24 cellular contexts compared by ENCODE assay signal in genomic region chr1:21620011-21620410, GRCh38. TPM values are rescaled to one million over a fixed set of nuclear protein-coding genes. Genes with fewer than 3 reads are reported as not detected.
DNase-seq lines count a peak whose midpoint lies in the region; ATAC-seq and TF ChIP-seq lines count a peak whose summit lies in the region.
"Had no signal": no experiment of that assay in that cellular context is flagged by ENCODE, and none has a peak within 500 bp of the region (broad histone marks: within the 10 kb centered on the region; RNA-seq: fewer than 3 reads in every experiment).

No MANE protein-coding gene starts in this region.

- intact Hi-C loops in thyroid gland (cut with DNase I), result no loop called here

- TF ChIP-seq CTCF in GM23338 (conservative IDR thresholded peaks at IDR 0.05; ENCODE audit: low read depth in 2 of 2) (no peak), thyroid gland (IDR thresholded peaks at IDR 0.05) (no peak)

- DNase-seq in GM23338 (ENCODE audit: low spot score) (no peak), NCI-H1092 (lab: John Stamatoyannopoulos, UW) (peak; percentile 18), left kidney (ENCODE audit: low read depth, low spot score) (peak; percentile 37), thyroid gland (peak; percentile 56 to 64), occipital lobe (lab: John Stamatoyannopoulos, UW) (no peak), NCI-H187 treated with DMSO at 0.1 percent for 48 hours (lab: John Stamatoyannopoulos, UW) (no peak)
- DNase-seq: activated CD4-positive, alpha-beta T cell treated with anti-CD3 and anti-CD28 coated beads for 36 hours; activated CD8-positive, alpha-beta T cell treated with anti-CD3 and anti-CD28 coated beads, Interleukin-2, amount 10 ng/mL, durations not matched to agents 7 days and 5 days; CD4-positive, CD25-positive, alpha-beta regulatory T cell; dermis blood vessel endothelial cell; esophagus squamous epithelium; gastrocnemius medialis; KBM-7; left ventricle myocardium inferior; MM.1S; natural killer cell; NCI-H1436; stimulated activated CD4-positive, alpha-beta T cell treated with anti-CD3 and anti-CD28 coated beads, Interleukin-2, amount 100 ng/mL, for 24 hours; T-helper 2 cell had no signal

- 0 out of 2 replicates have a peak overlapping the region, but pooled peaks have one; percentile 72 for H3K4me2 ChIP-seq in GM23338
- H3K4me2 ChIP-seq: SK-N-SH had no signal

- no peak overlapping the region for H3K27ac Mint-ChIP-seq in GM23338
- H3K27ac Mint-ChIP-seq in stimulated activated memory B cell treated with anti-CD40 and anti-IgM and Interleukin-4, amounts not matched to agents 10 μg/mL and 1 μg/mL and 100 μg/mL, for 72 hours, result no peak overlapping the region
- H3K27ac Mint-ChIP-seq: activated CD4-positive, alpha-beta T cell treated with anti-CD3 and anti-CD28 coated beads for 36 hours; activated CD8-positive, alpha-beta T cell treated with anti-CD3 and anti-CD28 coated beads, Interleukin-2, amount 10 ng/mL, durations not matched to agents 7 days and 5 days; activated naive CD8-positive, alpha-beta T cell; activated T-helper 2 cell treated with anti-CD3 and anti-CD28 coated beads, Interferon-gamma antibody, Interleukin-2, Interleukin-4, amounts not matched to agents 10 μg/mL and 5 μg/mL and 100 μg/mL, durations not matched to agents 14 hours and 24 hours and 36 hours; natural killer cell had no signal

- H3K4me1 ChIP-seq in GM23338 (ENCODE audit: insufficient read depth), result peaks cover 16% of the 10 kb centered on the region
- H3K4me1 ChIP-seq in thyroid gland, result peaks cover 43 to 49% of the 10 kb centered on the region in 2 donors

- no peaks in the 10 kb centered on the region for H3K9me3 ChIP-seq in thyroid gland
- H3K9me3 ChIP-seq: esophagus squamous epithelium, gastrocnemius medialis, left ventricle myocardium inferior, ovary, SK-N-SH had no signal

- no peaks in the 10 kb centered on the region; the same call in 1 of the 2 replicates for H4K20me1 ChIP-seq in GM23338 (replicated peaks; ENCODE audit: insufficient read depth)

- H3K27me3 ChIP-seq in GM23338 (ENCODE audit: insufficient read depth) (peaks cover 11% of the 10 kb centered on the region), thyroid gland (no peaks in the 10 kb centered on the region)
- H3K27me3 ChIP-seq: ovary had no signal

- H3K4me3 ChIP-seq in GM23338 (no peak overlapping the region), thyroid gland (replicated peaks in 1 of 3) (peak overlapping the region; percentile 21 to 53 (median 45))
- H3K4me3 ChIP-seq: gastrocnemius medialis, left ventricle myocardium inferior, ovary had no signal

- no peaks in the 10 kb centered on the region for H3K79me2 ChIP-seq in GM23338 (replicated peaks; ENCODE audit: insufficient read depth)

- H3K36me3 ChIP-seq in GM23338 (ENCODE audit: insufficient read depth) (no peaks in the 10 kb centered on the region), thyroid gland (peaks cover 22 to 26% of the 10 kb centered on the region in 2 donors)
- H3K36me3 ChIP-seq: esophagus squamous epithelium, gastrocnemius medialis, left ventricle myocardium inferior, ovary had no signal

- no peak overlapping the region for H3K4me3 Mint-ChIP-seq in GM23338
- no peak overlapping the region for H3K4me3 Mint-ChIP-seq in stimulated activated memory B cell treated with anti-CD40 and anti-IgM and Interleukin-4, amounts not matched to agents 10 μg/mL and 1 μg/mL and 100 μg/mL, for 72 hours
- H3K4me3 Mint-ChIP-seq: activated CD4-positive, alpha-beta T cell treated with anti-CD3 and anti-CD28 coated beads for 36 hours; activated CD8-positive, alpha-beta T cell treated with anti-CD3 and anti-CD28 coated beads, Interleukin-2, amount 10 ng/mL, durations not matched to agents 7 days and 5 days; activated naive CD8-positive, alpha-beta T cell; CD4-positive, CD25-positive, alpha-beta regulatory T cell; natural killer cell had no signal

- no peaks in the 10 kb centered on the region for H3K9me2 ChIP-seq in GM23338 (ENCODE audit: insufficient read depth)
- H3K9me2 ChIP-seq: SK-N-SH had no signal

- H3F3A ChIP-seq in GM23338 (replicated peaks; ENCODE audit: low read depth), result peaks cover 4% of the 10 kb centered on the region; the same call in 1 of the 2 replicates

- H3K36me3 Mint-ChIP-seq in GM23338 (ENCODE audit: low read depth), result no peaks in the 10 kb centered on the region; the same call in 2 of the 3 replicates
- no peaks in the 10 kb centered on the region for H3K36me3 Mint-ChIP-seq in stimulated activated memory B cell treated with anti-CD40 and anti-IgM and Interleukin-4, amounts not matched to agents 10 μg/mL and 1 μg/mL and 100 μg/mL, for 72 hours
- H3K36me3 Mint-ChIP-seq: activated naive CD8-positive, alpha-beta T cell; CD4-positive, CD25-positive, alpha-beta regulatory T cell; natural killer cell had no signal

- H3K27ac ChIP-seq in GM23338 (ENCODE audit: low read depth), result no peak overlapping the region
- H3K27ac ChIP-seq in thyroid gland, result peak overlapping the region; percentile 77 to 94 (median 90)
- H3K27ac ChIP-seq: esophagus squamous epithelium, gastrocnemius medialis, left ventricle myocardium inferior, ovary had no signal

- no peaks in the 10 kb centered on the region; the same call in 2 of the 3 replicates for H3K9me3 Mint-ChIP-seq in GM23338
- no peaks in the 10 kb centered on the region for H3K9me3 Mint-ChIP-seq in stimulated activated memory B cell treated with anti-CD40 and anti-IgM and Interleukin-4, amounts not matched to agents 10 μg/mL and 1 μg/mL and 100 μg/mL, for 72 hours
- H3K9me3 Mint-ChIP-seq: activated T-helper 2 cell treated with anti-CD3 and anti-CD28 coated beads, Interferon-gamma antibody, Interleukin-2, Interleukin-4, amounts not matched to agents 10 μg/mL and 5 μg/mL and 100 μg/mL, durations not matched to agents 14 hours and 24 hours and 36 hours; natural killer cell had no signal

- TF ChIP-seq POLR2A in thyroid gland (IDR thresholded peaks at IDR 0.05), result no peak

- ATAC-seq in GM23338, result no peak
- no peak for ATAC-seq in stimulated activated memory B cell treated with anti-CD40 and anti-IgM and Interleukin-4, amounts not matched to agents 10 μg/mL and 1 μg/mL and 100 μg/mL, for 72 hours
- ATAC-seq: activated CD4-positive, alpha-beta T cell treated with anti-CD3 and anti-CD28 coated beads for 36 hours; activated CD8-positive, alpha-beta T cell treated with anti-CD3 and anti-CD28 coated beads, Interleukin-2, amount 10 ng/mL, durations not matched to agents 7 days and 5 days; gastrocnemius medialis; natural killer cell had no signal

- peaks cover 28% of the 10 kb centered on the region for H3K27me3 Mint-ChIP-seq in GM23338 (ENCODE audit: insufficient read depth, low read depth, poor library complexity)
- peaks cover 59% of the 10 kb centered on the region for H3K27me3 Mint-ChIP-seq in stimulated activated memory B cell treated with anti-CD40 and anti-IgM and Interleukin-4, amounts not matched to agents 10 μg/mL and 1 μg/mL and 100 μg/mL, for 72 hours

- 27 to 36% methylated on average over 7 to 9 of the region's 12 CpGs for WGBS in thyroid gland, 2 donors

- peaks cover 26% of the 10 kb centered on the region for H3K4me1 Mint-ChIP-seq in GM23338
- no peaks in the 10 kb centered on the region for H3K4me1 Mint-ChIP-seq in stimulated activated memory B cell treated with anti-CD40 and anti-IgM and Interleukin-4, amounts not matched to agents 10 μg/mL and 1 μg/mL and 100 μg/mL, for 72 hours
- H3K4me1 Mint-ChIP-seq: natural killer cell had no signal

- no peak overlapping the region for H2AFZ ChIP-seq in GM23338

TF ChIP-seq in GM23338, 12 proteins besides CTCF, POLR2A, EP300 and RAD21 (continues in another document):
- no peak for TF ChIP-seq CREB1 (CRISPR knock-in tag; IDR thresholded peaks at IDR 0.05; ENCODE audit: low read depth)
- TF ChIP-seq ZNF331 (CRISPR knock-in tag; IDR thresholded peaks at IDR 0.05; ENCODE audit: low read depth), result no peak
- TF ChIP-seq REST (IDR thresholded peaks at IDR 0.05; ENCODE audit: unreplicated experiment), result no peak
- no peak for TF ChIP-seq EZH2 (IDR thresholded peaks at IDR 0.05; ENCODE audit: low read depth, unreplicated experiment)
- TF ChIP-seq ETS1 (IDR thresholded peaks at IDR 0.05), result no peak
- no peak for TF ChIP-seq JUNB (IDR thresholded peaks at IDR 0.05; ENCODE audit: unreplicated experiment)
- no peak for TF ChIP-seq EZH2phosphoT487 (IDR thresholded peaks at IDR 0.05; ENCODE audit: unreplicated experiment)

RNA-seq across cellular contexts. Expression of gene RAP1GAP, which starts 49.1 kb away (rescaled TPM):
- 5.9 and 6.6 TPM in 2 replicates for total RNA-seq in GM23338 (2014; rRNA removed; shearing (Covaris generic))
- polyA plus RNA-seq in GM23338 (2016; fragmentation: Nextera tagmentation; extraction: Ambion mirVana), result 4.3 and 5.0 TPM in 2 replicates
- total RNA-seq in thyroid gland (100 to 1,000 TPM; 256 to 588 (median 506) TPM), occipital lobe (26.4 TPM)
- polyA plus RNA-seq: CD4-positive, CD25-positive, alpha-beta regulatory T cell had no signal

Comparison
In these comparisons a context has a peak if more than half of its experiments do, and no peak if none do; other contexts are left out.
1. DNase-seq: peak in NCI-H1092 (single experiment), left kidney (single experiment) and thyroid gland (2 of 2); none in GM23338 (single experiment), occipital lobe (single experiment) and NCI-H187 treated with DMSO at 0.1 percent for 48 hours (single experiment).